ENCODE assay signal across 8 cellular contexts in the genomic region with DNA sequence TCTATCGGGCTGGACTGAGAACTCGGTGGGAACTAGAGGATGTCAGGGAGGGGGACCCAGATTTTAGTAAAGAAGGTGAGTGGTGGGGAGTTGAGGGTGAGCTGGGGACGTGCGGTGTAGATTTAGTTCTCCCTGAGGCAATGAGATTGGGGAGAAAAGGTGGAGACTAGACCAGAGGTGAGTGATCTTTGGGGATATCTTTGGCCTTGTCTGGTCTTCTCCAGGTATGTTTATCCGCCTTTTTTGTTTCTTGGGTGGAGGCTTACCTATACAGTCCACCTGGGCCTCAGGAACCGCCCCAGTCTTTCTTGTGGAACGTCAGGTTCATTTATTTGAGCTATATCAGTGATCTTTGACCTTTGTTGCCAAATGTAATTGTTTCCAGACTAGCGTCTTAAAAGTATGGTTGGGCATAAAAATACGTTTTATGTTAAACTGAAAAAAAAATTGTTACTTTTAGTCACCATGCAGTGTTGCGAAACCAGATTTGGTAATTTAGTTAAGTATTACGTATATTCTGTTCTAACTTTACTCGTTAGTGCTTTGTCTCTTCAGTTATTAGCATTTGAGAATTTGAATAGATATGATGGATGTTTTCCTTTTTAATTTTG. TPM values are rescaled to one million over a fixed set of nuclear protein-coding genes. Genes with fewer than 3 reads are reported as not detected.
A peak's percentile ranks its signal among the peaks of the same experiment; 100 is the strongest.
DNase-seq lines count a peak whose midpoint lies in the region; ATAC-seq, FAIRE-seq and TF ChIP-seq lines count a peak whose summit lies in the region.

No MANE protein-coding gene starts in this region.

- no peaks in the 10 kb centered on the region for H3K36me3 Mint-ChIP-seq in immature natural killer cell
- peaks cover 7% of the 10 kb centered on the region for H3K36me3 Mint-ChIP-seq in stimulated activated memory B cell treated with anti-CD40 and anti-IgM and Interleukin-4, amounts not matched to agents 10 μg/mL and 1 μg/mL and 100 μg/mL, for 72 hours

- peak overlapping the region; percentile 90 to 99 (median 96) for H3K4me3 Mint-ChIP-seq in immature natural killer cell
- H3K4me3 Mint-ChIP-seq in stimulated activated memory B cell treated with anti-CD40 and anti-IgM and Interleukin-4, amounts not matched to agents 10 μg/mL and 1 μg/mL and 100 μg/mL, for 72 hours: peak overlapping the region; percentile 87

- H3K27me3 Mint-ChIP-seq in immature natural killer cell (ENCODE audit: low read depth in 3 of 3): peaks cover 2 to 11% (median 6%) of the 10 kb centered on the region in 3 donors
- H3K27me3 Mint-ChIP-seq in stimulated activated memory B cell treated with anti-CD40 and anti-IgM and Interleukin-4, amounts not matched to agents 10 μg/mL and 1 μg/mL and 100 μg/mL, for 72 hours: no peaks in the 10 kb centered on the region

- peak; percentile 3 for ATAC-seq in stimulated activated memory B cell treated with anti-CD40 and anti-IgM and Interleukin-4, amounts not matched to agents 10 μg/mL and 1 μg/mL and 100 μg/mL, for 72 hours
- ATAC-seq in HG03159 (IDR thresholded peaks at IDR 0.05; ENCODE audit: unreplicated experiment): no peak
- no peak for ATAC-seq in HG02588 (IDR thresholded peaks at IDR 0.05; ENCODE audit: unreplicated experiment)

- peak overlapping the region; percentile 90 to 100 (median 98) for H3K27ac Mint-ChIP-seq in immature natural killer cell
- peak overlapping the region; percentile 91 for H3K27ac Mint-ChIP-seq in stimulated activated memory B cell treated with anti-CD40 and anti-IgM and Interleukin-4, amounts not matched to agents 10 μg/mL and 1 μg/mL and 100 μg/mL, for 72 hours

- FAIRE-seq in urothelium cell line (lab: Jason Lieb, UNC): no peak

- peak overlapping the region; percentile 82 for H3K27ac ChIP-seq in angular gyrus (ENCODE audit: low read depth, low read length)

- H3K9me3 Mint-ChIP-seq in immature natural killer cell: peaks cover 0 to 2% (median 0%) of the 10 kb centered on the region in 6 donors
- H3K9me3 Mint-ChIP-seq in stimulated activated memory B cell treated with anti-CD40 and anti-IgM and Interleukin-4, amounts not matched to agents 10 μg/mL and 1 μg/mL and 100 μg/mL, for 72 hours: no peaks in the 10 kb centered on the region

- TF ChIP-seq RAD21 in Ishikawa (IDR thresholded peaks at IDR 0.05; ENCODE audit: low read depth): no peak

- peaks cover 25 to 26% of the 10 kb centered on the region in 2 donors for H3K4me1 Mint-ChIP-seq in immature natural killer cell
- peaks cover 20% of the 10 kb centered on the region for H3K4me1 Mint-ChIP-seq in stimulated activated memory B cell treated with anti-CD40 and anti-IgM and Interleukin-4, amounts not matched to agents 10 μg/mL and 1 μg/mL and 100 μg/mL, for 72 hours

- DNase-seq in EL (peak; percentile 38), immature natural killer cell (peak in 1 of 3 donors; percentile 9), urothelium cell line (ENCODE audit: low spot score) (no peak)

- no peak for TF ChIP-seq EP300 in Ishikawa (IDR thresholded peaks at IDR 0.05; ENCODE audit: borderline replicate concordance)

TF ChIP-seq in Ishikawa, 13 proteins besides CTCF, POLR2A, EP300 and RAD21:
- TF ChIP-seq CEBPB (IDR thresholded peaks at IDR 0.05): peak; percentile 91
- TF ChIP-seq TEAD4 (IDR thresholded peaks at IDR 0.05): no peak

RNA-seq across cellular contexts. Expression of a gene that starts 0.8 kb away (rescaled TPM):
- polyA plus RNA-seq in immature natural killer cell: 10 to 100 TPM; 37.8 to 44.7 (median 43.5) TPM

RNA-seq across cellular contexts. Expression of a gene that starts 53.1 kb away (rescaled TPM):
- 10 to 100 TPM; 11.3 to 25.0 (median 21.9) TPM for polyA plus RNA-seq in immature natural killer cell
